1 cellular context compared by ENCODE assay signal in genomic region chr1:11934295-11935039, GRCh38.
A peak's percentile ranks its signal among the peaks of the same experiment; 100 is the strongest.
TF ChIP-seq lines count a peak whose summit lies in the region.

Gene PLOD1, plus strand, starts transcription at chr1:11934717. Its CDS starts 63 bp downstream, at chr1:11934780.

TF ChIP-seq in K562, 482 proteins besides CTCF, POLR2A, EP300 and RAD21 (continued from another document and continues in another):
- TF ChIP-seq, protein P1, sequence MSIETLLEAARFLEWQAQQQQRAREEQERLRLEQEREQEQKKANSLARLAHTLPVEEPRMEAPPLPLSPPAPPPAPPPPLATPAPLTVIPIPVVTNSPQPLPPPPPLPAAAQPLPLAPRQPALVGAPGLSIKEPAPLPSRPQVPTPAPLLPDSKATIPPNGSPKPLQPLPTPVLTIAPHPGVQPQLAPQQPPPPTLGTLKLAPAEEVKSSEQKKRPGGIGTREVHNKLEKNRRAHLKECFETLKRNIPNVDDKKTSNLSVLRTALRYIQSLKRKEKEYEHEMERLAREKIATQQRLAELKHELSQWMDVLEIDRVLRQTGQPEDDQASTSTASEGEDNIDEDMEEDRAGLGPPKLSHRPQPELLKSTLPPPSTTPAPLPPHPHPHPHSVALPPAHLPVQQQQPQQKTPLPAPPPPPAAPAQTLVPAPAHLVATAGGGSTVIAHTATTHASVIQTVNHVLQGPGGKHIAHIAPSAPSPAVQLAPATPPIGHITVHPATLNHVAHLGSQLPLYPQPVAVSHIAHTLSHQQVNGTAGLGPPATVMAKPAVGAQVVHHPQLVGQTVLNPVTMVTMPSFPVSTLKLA (conservative IDR thresholded peaks at IDR 0.05) = peak; percentile 64 to 90
- TF ChIP-seq HDAC8 (tag; IDR thresholded peaks at IDR 0.05) (no peak), ZC3H8 (IDR thresholded peaks at IDR 0.05) (no peak), RBBP5 (IDR thresholded peaks at IDR 0.05; ENCODE audit: borderline replicate concordance, insufficient read depth, low read length, poor library complexity, severe bottlenecking) (peak; percentile 86), L3MBTL2 (IDR thresholded peaks at IDR 0.05) (peak; percentile 87), ZNF263 (CRISPR knock-in tag; IDR thresholded peaks at IDR 0.05; ENCODE audit: borderline replicate concordance) (0 out of 2 replicates have a peak, but pooled peaks have one; percentile 43), TCF7 (IDR thresholded peaks at IDR 0.05; ENCODE audit: borderline replicate concordance) (no peak; the same call in 1 of the 2 replicates), HOXB6 (CRISPR knock-in tag; IDR thresholded peaks at IDR 0.05; ENCODE audit: borderline replicate concordance) (no peak), GATAD2A (IDR thresholded peaks at IDR 0.05) (0 out of 2 replicates have a peak, but pooled peaks have one; percentile 50), NR2C1 (IDR thresholded peaks at IDR 0.05) (no peak), NR2C1 (tag; IDR thresholded peaks at IDR 0.05) (peak; percentile 54), ZNF436 (CRISPR knock-in tag; IDR thresholded peaks at IDR 0.05) (no peak), ZFP30 (CRISPR knock-in tag; IDR thresholded peaks at IDR 0.05; ENCODE audit: borderline replicate concordance) (no peak), SIRT6 (IDR thresholded peaks at IDR 0.05; ENCODE audit: low read depth, low read length) (no peak), LCOR (CRISPR knock-in tag; IDR thresholded peaks at IDR 0.05) (peak; percentile 38; the same call in 1 of the 2 replicates), RBM25 (IDR thresholded peaks at IDR 0.05; ENCODE audit: low read depth, low read length, severe bottlenecking) (no peak), POLR2B (IDR thresholded peaks at IDR 0.05; ENCODE audit: low read depth, partially characterized antibody) (peak; percentile 83), HNRNPK (IDR thresholded peaks at IDR 0.05; ENCODE audit: low read depth, low read length, poor library complexity, severe bottlenecking) (peak; percentile 22), TFAM (CRISPR knock-in tag; conservative IDR thresholded peaks at IDR 0.05) (no peak), NEUROD1 (IDR thresholded peaks at IDR 0.05; ENCODE audit: borderline replicate concordance, low read depth, low read length, partially characterized antibody) (peak; percentile 82), MTF1 (CRISPR knock-in tag; IDR thresholded peaks at IDR 0.05; ENCODE audit: borderline replicate concordance) (no peak), ILK (tag; IDR thresholded peaks at IDR 0.05; ENCODE audit: borderline replicate concordance, low read depth) (no peak), MCM5 (IDR thresholded peaks at IDR 0.05; ENCODE audit: low read depth) (no peak), ZBTB7A (IDR thresholded peaks at IDR 0.05; ENCODE audit: borderline replicate concordance, control insufficient read depth, low read depth, low read length) (peak; percentile 80; the same call in 1 of the 2 replicates), ZNF197 (CRISPR knock-in tag; IDR thresholded peaks at IDR 0.05; ENCODE audit: low read depth) (peak; percentile 70; the same call in 1 of the 2 replicates), ZNF212 (CRISPR knock-in tag; IDR thresholded peaks at IDR 0.05) (no peak), HBP1 (CRISPR knock-in tag; IDR thresholded peaks at IDR 0.05) (0 out of 2 replicates have a peak, but pooled peaks have one; percentile 1), LEF1 (IDR thresholded peaks at IDR 0.05) (no peak), YBX1 (IDR thresholded peaks at IDR 0.05) (no peak), SMAD1 (IDR thresholded peaks at IDR 0.05; ENCODE audit: low read depth, low read length, partially characterized antibody) (no peak), NR3C1 (CRISPR knock-in tag; IDR thresholded peaks at IDR 0.05) (no peak), ID3 (CRISPR knock-in tag; IDR thresholded peaks at IDR 0.05) (no peak), ID3 (tag; IDR thresholded peaks at IDR 0.05) (peak; percentile 30; the same call in 1 of the 2 replicates), NFIX (CRISPR knock-in tag; IDR thresholded peaks at IDR 0.05; ENCODE audit: low read depth) (no peak), SIN3B (IDR thresholded peaks at IDR 0.05; ENCODE audit: low read depth) (peak; percentile 28; the same call in 1 of the 2 replicates), CHD1 (IDR thresholded peaks at IDR 0.05; ENCODE audit: low read length) (peak; percentile 72), TGIF2 (CRISPR knock-in tag; IDR thresholded peaks at IDR 0.05) (no peak), ZNF778 (CRISPR knock-in tag; IDR thresholded peaks at IDR 0.05) (no peak), ZFP36 (IDR thresholded peaks at IDR 0.05; ENCODE audit: low read depth, low read length, partially characterized antibody) (peak; percentile 62), SRSF7 (optimal IDR thresholded peaks at IDR 0.05; ENCODE audit: low read depth, low read length) (no peak), POLR2G (IDR thresholded peaks at IDR 0.05; ENCODE audit: low read depth, low read length) (peak; percentile 97), PATZ1 (CRISPR knock-in tag; IDR thresholded peaks at IDR 0.05; ENCODE audit: borderline replicate concordance) (no peak), KLF6 (CRISPR knock-in tag; IDR thresholded peaks at IDR 0.05; ENCODE audit: borderline replicate concordance) (no peak), CLOCK (CRISPR knock-in tag; IDR thresholded peaks at IDR 0.05; ENCODE audit: borderline replicate concordance) (no peak), SREBF2 (CRISPR knock-in tag; IDR thresholded peaks at IDR 0.05) (no peak), ETS2 (tag; IDR thresholded peaks at IDR 0.05; ENCODE audit: borderline replicate concordance, poor library complexity, severe bottlenecking) (no peak), ZNF668 (CRISPR knock-in tag; IDR thresholded peaks at IDR 0.05) (no peak)
- TF ChIP-seq, protein P2, sequence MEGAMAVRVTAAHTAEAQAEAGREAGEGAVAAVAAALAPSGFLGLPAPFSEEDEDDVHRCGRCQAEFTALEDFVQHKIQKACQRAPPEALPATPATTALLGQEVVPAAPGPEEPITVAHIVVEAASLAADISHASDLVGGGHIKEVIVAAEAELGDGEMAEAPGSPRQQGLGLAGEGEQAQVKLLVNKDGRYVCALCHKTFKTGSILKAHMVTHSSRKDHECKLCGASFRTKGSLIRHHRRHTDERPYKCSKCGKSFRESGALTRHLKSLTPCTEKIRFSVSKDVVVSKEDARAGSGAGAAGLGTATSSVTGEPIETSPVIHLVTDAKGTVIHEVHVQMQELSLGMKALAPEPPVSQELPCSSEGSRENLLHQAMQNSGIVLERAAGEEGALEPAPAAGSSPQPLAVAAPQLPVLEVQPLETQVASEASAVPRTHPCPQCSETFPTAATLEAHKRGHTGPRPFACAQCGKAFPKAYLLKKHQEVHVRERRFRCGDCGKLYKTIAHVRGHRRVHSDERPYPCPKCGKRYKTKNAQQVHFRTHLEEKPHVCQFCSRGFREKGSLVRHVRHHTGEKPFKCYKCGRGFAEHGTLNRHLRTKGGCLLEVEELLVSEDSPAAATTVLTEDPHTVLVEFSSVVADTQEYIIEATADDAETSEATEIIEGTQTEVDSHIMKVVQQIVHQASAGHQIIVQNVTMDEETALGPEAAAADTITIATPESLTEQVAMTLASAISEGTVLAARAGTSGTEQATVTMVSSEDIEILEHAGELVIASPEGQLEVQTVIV (CRISPR knock-in tag; IDR thresholded peaks at IDR 0.05; ENCODE audit: borderline replicate concordance) = no peak
- TF ChIP-seq, protein P3, sequence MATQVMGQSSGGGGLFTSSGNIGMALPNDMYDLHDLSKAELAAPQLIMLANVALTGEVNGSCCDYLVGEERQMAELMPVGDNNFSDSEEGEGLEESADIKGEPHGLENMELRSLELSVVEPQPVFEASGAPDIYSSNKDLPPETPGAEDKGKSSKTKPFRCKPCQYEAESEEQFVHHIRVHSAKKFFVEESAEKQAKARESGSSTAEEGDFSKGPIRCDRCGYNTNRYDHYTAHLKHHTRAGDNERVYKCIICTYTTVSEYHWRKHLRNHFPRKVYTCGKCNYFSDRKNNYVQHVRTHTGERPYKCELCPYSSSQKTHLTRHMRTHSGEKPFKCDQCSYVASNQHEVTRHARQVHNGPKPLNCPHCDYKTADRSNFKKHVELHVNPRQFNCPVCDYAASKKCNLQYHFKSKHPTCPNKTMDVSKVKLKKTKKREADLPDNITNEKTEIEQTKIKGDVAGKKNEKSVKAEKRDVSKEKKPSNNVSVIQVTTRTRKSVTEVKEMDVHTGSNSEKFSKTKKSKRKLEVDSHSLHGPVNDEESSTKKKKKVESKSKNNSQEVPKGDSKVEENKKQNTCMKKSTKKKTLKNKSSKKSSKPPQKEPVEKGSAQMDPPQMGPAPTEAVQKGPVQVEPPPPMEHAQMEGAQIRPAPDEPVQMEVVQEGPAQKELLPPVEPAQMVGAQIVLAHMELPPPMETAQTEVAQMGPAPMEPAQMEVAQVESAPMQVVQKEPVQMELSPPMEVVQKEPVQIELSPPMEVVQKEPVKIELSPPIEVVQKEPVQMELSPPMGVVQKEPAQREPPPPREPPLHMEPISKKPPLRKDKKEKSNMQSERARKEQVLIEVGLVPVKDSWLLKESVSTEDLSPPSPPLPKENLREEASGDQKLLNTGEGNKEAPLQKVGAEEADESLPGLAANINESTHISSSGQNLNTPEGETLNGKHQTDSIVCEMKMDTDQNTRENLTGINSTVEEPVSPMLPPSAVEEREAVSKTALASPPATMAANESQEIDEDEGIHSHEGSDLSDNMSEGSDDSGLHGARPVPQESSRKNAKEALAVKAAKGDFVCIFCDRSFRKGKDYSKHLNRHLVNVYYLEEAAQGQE (CRISPR knock-in tag; IDR thresholded peaks at IDR 0.05; ENCODE audit: low read depth) = 0 out of 2 replicates have a peak, but pooled peaks have one; percentile 35
- TF ChIP-seq, protein P4, sequence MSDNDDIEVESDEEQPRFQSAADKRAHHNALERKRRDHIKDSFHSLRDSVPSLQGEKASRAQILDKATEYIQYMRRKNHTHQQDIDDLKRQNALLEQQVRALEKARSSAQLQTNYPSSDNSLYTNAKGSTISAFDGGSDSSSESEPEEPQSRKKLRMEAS (CRISPR knock-in tag; IDR thresholded peaks at IDR 0.05) = peak; percentile 80
- TF ChIP-seq, protein P5, sequence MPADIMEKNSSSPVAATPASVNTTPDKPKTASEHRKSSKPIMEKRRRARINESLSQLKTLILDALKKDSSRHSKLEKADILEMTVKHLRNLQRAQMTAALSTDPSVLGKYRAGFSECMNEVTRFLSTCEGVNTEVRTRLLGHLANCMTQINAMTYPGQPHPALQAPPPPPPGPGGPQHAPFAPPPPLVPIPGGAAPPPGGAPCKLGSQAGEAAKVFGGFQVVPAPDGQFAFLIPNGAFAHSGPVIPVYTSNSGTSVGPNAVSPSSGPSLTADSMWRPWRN (IDR thresholded peaks at IDR 0.05; ENCODE audit: low read depth) = no peak
